Comparison of ENCODE assay signal across 8 cellular contexts in genomic region chr17:58121925-58122324, GRCh38. TPM values are rescaled to one million over a fixed set of nuclear protein-coding genes. Genes with fewer than 3 reads are reported as not detected.
DNase-seq lines count a peak whose midpoint lies in the region; ATAC-seq, FAIRE-seq and TF ChIP-seq lines count a peak whose summit lies in the region.

No MANE protein-coding gene starts in this region.

- peaks cover 12% of the 10 kb centered on the region for H3K4me1 Mint-ChIP-seq in CD8-positive, alpha-beta T cell (ENCODE audit: low read depth)

- no peak overlapping the region for H3K9ac ChIP-seq in OCI-LY1 (ENCODE audit: low read length)
- H3K9ac ChIP-seq in parathyroid adenoma: no peak overlapping the region

- POLR2A ChIA-PET in CD8-positive, alpha-beta T cell (lab: Charles Lee): interaction anchor here (0.7 to 1.3 kb wide), 4 partner anchors 16 to 51 kb away, joined by 4 to 6 read pairs (median 5); no protein-coding TSS in a partner anchor

- H3K4me3 ChIP-seq in CD8-positive, alpha-beta T cell (ENCODE audit: low read depth, low read length): no peak overlapping the region
- H3K4me3 ChIP-seq in GM12875 (ENCODE audit: low read depth, low read length): no peak overlapping the region
- H3K4me3 ChIP-seq in OCI-LY1 (ENCODE audit: low read depth, low read length, poor library complexity, severe bottlenecking): no peak overlapping the region
- no peak overlapping the region for H3K4me3 ChIP-seq in bronchial epithelial cell (ENCODE audit: low read depth, low read length)
- H3K4me3 ChIP-seq in parathyroid adenoma (ENCODE audit: low read depth, low read length): no peak overlapping the region

- H3K36me3 Mint-ChIP-seq in CD8-positive, alpha-beta T cell: no peaks in the 10 kb centered on the region

- no peak overlapping the region for H3K4me2 ChIP-seq in OCI-LY1 (ENCODE audit: low read length)
- H3K4me2 ChIP-seq in parathyroid adenoma (ENCODE audit: low read length): no peak overlapping the region

- no peak overlapping the region for H3K4me3 Mint-ChIP-seq in CD8-positive, alpha-beta T cell

- H2AFZ ChIP-seq in OCI-LY1 (ENCODE audit: low read length) (no peak overlapping the region), parathyroid adenoma (no peak overlapping the region)

- intact Hi-C loops in CD8-positive, alpha-beta T cell (cut with DNase I, micrococcal nuclease): loop anchor here (1.0 to 10.0 kb wide), 4 partner anchors 35 to 127 kb away; no protein-coding TSS in a partner anchor

- H3F3A ChIP-seq in OCI-LY1 (ENCODE audit: insufficient read depth, low read length): no peaks in the 10 kb centered on the region

- no peak overlapping the region for H3K27ac ChIP-seq in CD8-positive, alpha-beta T cell (ENCODE audit: low read depth, low read length)
- H3K27ac ChIP-seq in OCI-LY1 (ENCODE audit: low read depth, low read length, poor library complexity, severe bottlenecking) (no peak overlapping the region), parathyroid adenoma (no peak overlapping the region)

- H3K27ac Mint-ChIP-seq in CD8-positive, alpha-beta T cell: no peak overlapping the region

- H3K36me3 ChIP-seq in CD8-positive, alpha-beta T cell (ENCODE audit: insufficient read depth, low read length): no peaks in the 10 kb centered on the region
- no peaks in the 10 kb centered on the region for H3K36me3 ChIP-seq in OCI-LY1 (ENCODE audit: insufficient read depth, low read length)
- H3K36me3 ChIP-seq in bronchial epithelial cell (ENCODE audit: control insufficient read depth, insufficient read depth, low read length): no peaks in the 10 kb centered on the region
- H3K36me3 ChIP-seq in parathyroid adenoma (ENCODE audit: control insufficient read depth, insufficient read depth, low read length): no peaks in the 10 kb centered on the region

- peak in 6 of 7 experiments; percentile 24 to 63 (median 39) for DNase-seq in CD8-positive, alpha-beta T cell
- DNase-seq in bronchial epithelial cell (ENCODE audit: low read depth): peak; percentile 35

- peaks cover 12% of the 10 kb centered on the region for H3K27me3 Mint-ChIP-seq in CD8-positive, alpha-beta T cell (ENCODE audit: low read depth)

- no peaks in the 10 kb centered on the region for H4K20me1 ChIP-seq in OCI-LY1 (ENCODE audit: insufficient read depth, low read length)

- no peak for FAIRE-seq in bronchial epithelial cell (lab: Jason Lieb, UNC)

- H3K9me3 ChIP-seq in CD8-positive, alpha-beta T cell (ENCODE audit: low read length): no peaks in the 10 kb centered on the region
- H3K9me3 ChIP-seq in OCI-LY1 (ENCODE audit: low read length): no peaks in the 10 kb centered on the region
- H3K9me3 ChIP-seq in parathyroid adenoma (ENCODE audit: control insufficient read depth, low read length): no peaks in the 10 kb centered on the region

- no peaks in the 10 kb centered on the region for H3K9me3 Mint-ChIP-seq in CD8-positive, alpha-beta T cell

- peaks cover 5% of the 10 kb centered on the region for H3K4me1 ChIP-seq in CD8-positive, alpha-beta T cell (ENCODE audit: insufficient read depth, low read length)
- H3K4me1 ChIP-seq in OCI-LY1 (ENCODE audit: insufficient read depth, low read length, severe bottlenecking) (no peaks in the 10 kb centered on the region), parathyroid adenoma (no peaks in the 10 kb centered on the region)

- TF ChIP-seq CTCF in CD8-positive, alpha-beta T cell (IDR thresholded peaks at IDR 0.05): peak; percentile 51
- TF ChIP-seq CTCF in GM12875 (IDR thresholded peaks at IDR 0.05; ENCODE audit: borderline replicate concordance, insufficient read depth, low read depth, low read length) (peak; percentile 12; the same call in 1 of the 2 replicates), OCI-LY1 (IDR thresholded peaks at IDR 0.05; ENCODE audit: low read length) (peak; percentile 33; the same call in 1 of the 2 replicates), bronchial epithelial cell (IDR thresholded peaks at IDR 0.05; ENCODE audit: insufficient read depth, low read length, severe bottlenecking) (peak; percentile 24), parathyroid adenoma (IDR thresholded peaks at IDR 0.05) (peak; percentile 51)

- H3K79me2 ChIP-seq in OCI-LY1 (ENCODE audit: insufficient read depth, low read length) (no peaks in the 10 kb centered on the region), parathyroid adenoma (no peaks in the 10 kb centered on the region)

- peak; percentile 74 for ATAC-seq in CD8-positive, alpha-beta T cell
- ATAC-seq in GM21423 (IDR thresholded peaks at IDR 0.05; ENCODE audit: unreplicated experiment) (no peak), HG02759 (IDR thresholded peaks at IDR 0.05; ENCODE audit: unreplicated experiment) (no peak), GM19035 (IDR thresholded peaks at IDR 0.05; ENCODE audit: unreplicated experiment) (no peak)

- CTCF ChIA-PET in CD8-positive, alpha-beta T cell (lab: Charles Lee): interaction anchor here (0.6 to 7.8 kb wide), 28 partner anchors 10 to 942 kb away, joined by 3 to 217 read pairs (median 5); partner anchors contain the start of genes OR4D1 and OR4D2

- no peaks in the 10 kb centered on the region for H3K27me3 ChIP-seq in CD8-positive, alpha-beta T cell (ENCODE audit: insufficient read depth, low read length)
- H3K27me3 ChIP-seq in OCI-LY1 (ENCODE audit: insufficient read depth, low read length) (peaks cover 2% of the 10 kb centered on the region; the same call in 1 of the 2 replicates), bronchial epithelial cell (ENCODE audit: control insufficient read depth, insufficient read depth, low read length) (no peaks in the 10 kb centered on the region), parathyroid adenoma (ENCODE audit: control insufficient read depth, insufficient read depth, low read length) (no peaks in the 10 kb centered on the region)

- H3K9me2 ChIP-seq in OCI-LY1 (ENCODE audit: low read depth, low read length): no peaks in the 10 kb centered on the region

RNA-seq across cellular contexts. Expression of gene OR4D1, which starts 26.3 kb away (rescaled TPM):
- total RNA-seq in CD8-positive, alpha-beta T cell: under 1 TPM; 0.49 to 0.61 TPM
- total RNA-seq in bronchial epithelial cell: not detected in 2 replicates

RNA-seq across cellular contexts. Expression of gene DYNLL2, which starts 38.7 kb away (rescaled TPM):
- total RNA-seq in CD8-positive, alpha-beta T cell: 10 to 100 TPM; 30.5 to 30.6 TPM
- 16.8 and 27.3 TPM in 2 replicates for total RNA-seq in bronchial epithelial cell

RNA-seq across cellular contexts. Expression of gene OR4D2, which starts 44.9 kb away (rescaled TPM):
- total RNA-seq in CD8-positive, alpha-beta T cell: not detected
- total RNA-seq in bronchial epithelial cell: not detected in 2 replicates
